ENCODE assay signal across 1 cellular context in the genomic region with DNA sequence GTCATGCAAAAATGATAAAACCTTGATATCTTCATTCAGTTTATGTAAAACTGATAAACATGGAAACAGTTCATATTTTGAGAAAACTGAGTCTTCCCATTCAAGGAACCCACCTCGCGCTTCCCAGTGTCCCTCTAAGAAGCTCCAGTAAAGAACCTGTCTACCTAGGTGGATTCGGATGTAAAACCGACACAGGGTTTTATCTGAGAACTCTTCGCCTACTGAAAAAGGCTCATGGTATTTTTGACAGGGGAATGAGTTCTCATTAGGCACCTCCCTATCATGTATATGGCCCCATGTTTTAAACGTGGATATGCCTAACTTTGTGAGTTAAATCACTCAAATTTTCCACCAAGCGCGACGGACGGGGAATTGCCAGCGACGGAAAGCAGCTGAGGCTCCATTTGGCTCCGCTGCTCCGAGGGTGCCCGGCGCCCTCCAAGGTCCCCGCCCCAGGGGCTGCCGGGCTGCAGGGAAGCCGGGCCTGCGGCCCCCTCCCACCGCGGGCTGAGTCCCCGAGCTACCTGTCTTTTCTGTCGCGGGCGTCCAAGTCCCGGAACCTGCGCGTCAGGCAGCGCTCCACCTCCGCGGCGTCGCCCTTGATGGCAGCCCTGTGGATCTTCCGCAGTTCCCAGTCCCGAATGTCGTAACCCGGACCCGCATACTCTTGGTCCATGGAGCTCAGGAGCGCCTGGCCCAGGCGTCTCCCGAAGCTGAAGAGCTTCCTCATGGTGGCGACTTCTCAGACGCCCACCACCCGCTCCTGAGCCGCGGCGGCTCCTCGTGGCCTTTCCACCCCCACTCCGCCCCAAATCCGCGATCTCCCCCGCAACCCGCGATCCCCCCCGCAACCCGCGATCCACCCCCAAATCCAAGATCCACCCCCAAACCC.
TF ChIP-seq lines count a peak whose summit lies in the region.

No MANE protein-coding gene starts in this region.

TF ChIP-seq in IMR-90, 13 proteins besides CTCF, POLR2A, EP300 and RAD21 (continued from another document):
- TF ChIP-seq SMC3 (IDR thresholded peaks at IDR 0.05; ENCODE audit: low read depth, low read length), result no peak
- TF ChIP-seq RCOR1 (IDR thresholded peaks at IDR 0.05; ENCODE audit: insufficient replicate concordance, low read length), result no peak
- TF ChIP-seq FOS (IDR thresholded peaks at IDR 0.05; ENCODE audit: low read depth, low read length), result no peak
